In the genomic region with DNA sequence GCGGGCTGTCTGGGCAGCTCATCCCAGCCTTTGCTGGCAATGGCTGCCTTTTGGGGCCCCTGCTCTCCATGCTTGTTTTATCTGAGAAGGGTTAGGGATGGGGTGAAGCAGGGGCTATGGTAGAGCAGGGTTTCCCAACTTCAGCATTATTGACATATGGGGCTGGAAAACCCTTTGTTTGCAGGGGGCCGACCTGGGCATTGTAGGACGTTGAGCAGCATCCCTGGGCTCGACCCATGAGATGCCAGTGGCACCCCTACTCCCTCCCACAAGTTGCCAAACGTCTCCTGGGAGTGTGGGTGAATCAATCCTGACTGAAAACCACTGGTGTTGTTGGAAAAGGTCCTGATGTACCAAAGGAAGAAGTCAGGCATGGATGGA, we compare ENCODE assay signal across 25 cellular contexts. TPM values are rescaled to one million over a fixed set of nuclear protein-coding genes. Genes with fewer than 3 reads are reported as not detected.
"Had no signal": no experiment of that assay in that cellular context is flagged by ENCODE, and none has a peak within 500 bp of the region (broad histone marks: within the 10 kb centered on the region; RNA-seq: fewer than 3 reads in every experiment).

No MANE protein-coding gene starts in this region.

- H3K9me3 ChIP-seq: neutrophil, prostate gland had no signal

- H3K4me3 ChIP-seq: lower lobe of right lung, prostate gland, skin epidermis, tibial nerve, uterus had no signal

- H3K27me3 ChIP-seq: neutrophil, tibial nerve, uterus had no signal

- H3K4me1 ChIP-seq: lower lobe of right lung, prostate gland, uterus had no signal

- H3K36me3 ChIP-seq: lower lobe of right lung, neutrophil, prostate gland, uterus had no signal

- DNase-seq: hippocampal formation; kidney glomerular epithelial cell; left cardiac atrium; lower lobe of right lung; mammary epithelial cell; mesenchymal stem cell; naive thymus-derived CD8-positive, alpha-beta T cell; occipital lobe; retina; right cardiac atrium; stimulated activated CD4-positive, alpha-beta T cell treated with anti-CD3 and anti-CD28 coated beads, Interleukin-12 subunit alpha, Interleukin-12 subunit beta, amount 100 ng/mL, for 4 hours; stimulated activated CD4-positive, alpha-beta T cell treated with anti-CD3 and anti-CD28 coated beads, Interleukin-15, amount 100 ng/mL, for 24 hours; stimulated activated CD4-positive, alpha-beta T cell treated with anti-CD3 and anti-CD28 coated beads, Interleukin-2, amount 100 ng/mL, for 24 hours; stimulated activated CD4-positive, alpha-beta T cell treated with anti-CD3 and anti-CD28 coated beads, Interleukin-4, amount 100 ng/mL, for 1 hour; stimulated activated naive CD4-positive, alpha-beta T cell; substantia nigra; uterus had no signal

- H3K27ac ChIP-seq: lower lobe of right lung, neutrophil, prostate gland, tibial nerve, uterus had no signal

- ATAC-seq: left cardiac atrium; left lobe of liver; lower lobe of right lung; naive thymus-derived CD8-positive, alpha-beta T cell; right cardiac atrium; sciatic nerve had no signal

RNA-seq across cellular contexts. Expression of gene KCNK5, which starts 56.9 kb away (rescaled TPM):
- total RNA-seq: osteocyte had no signal
- polyA plus RNA-seq: keratinocyte; naive thymus-derived CD8-positive, alpha-beta T cell had no signal
